In the genomic region with DNA sequence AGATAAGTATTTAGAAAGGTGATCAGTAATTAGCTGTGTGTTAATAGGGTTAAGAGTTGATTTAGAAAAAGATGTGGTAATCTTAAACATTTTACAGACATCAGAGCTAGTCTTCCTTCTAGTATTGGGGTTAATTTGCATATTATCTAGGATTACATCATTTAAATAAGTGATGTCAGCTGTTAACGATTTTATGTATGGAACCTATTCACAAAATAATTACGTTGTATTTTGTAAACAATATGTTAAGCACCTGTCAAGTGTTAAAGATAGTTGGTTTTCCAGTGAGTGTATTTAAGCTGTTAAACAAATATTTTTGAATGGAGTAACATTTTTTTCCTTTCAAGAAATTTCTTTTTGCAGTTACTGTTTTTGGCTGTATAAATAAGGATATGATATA, we compare ENCODE assay signal across 1 cellular context.
TF ChIP-seq lines count a peak whose summit lies in the region.

No MANE protein-coding gene starts in this region.

TF ChIP-seq in endothelial cell of umbilical vein, 7 proteins besides CTCF, POLR2A, EP300 and RAD21:
- no peak for TF ChIP-seq MYC (IDR thresholded peaks at IDR 0.05; ENCODE audit: low read depth, low read length)
- peak; percentile 18 for TF ChIP-seq JUN (IDR thresholded peaks at IDR 0.05; ENCODE audit: borderline replicate concordance, insufficient read depth, insufficient read length, low read depth)
